Comparison of ENCODE assay signal across 8 cellular contexts in genomic region chr1:9822897-9823692, GRCh38. TPM values are rescaled to one million over a fixed set of nuclear protein-coding genes. Genes with fewer than 3 reads are reported as not detected.
A peak's percentile ranks its signal among the peaks of the same experiment; 100 is the strongest.
DNase-seq lines count a peak whose midpoint lies in the region; ATAC-seq and TF ChIP-seq lines count a peak whose summit lies in the region.

No MANE protein-coding gene starts in this region.

- intact Hi-C loops in MCF 10A (cut with micrococcal nuclease): loop anchor here (2.0 kb wide), 1 partner anchor 44 kb away; no protein-coding TSS in a partner anchor

- H3K4me2 ChIP-seq in BLaER1 treated with 17β-estradiol and CSF1 and Interleukin-3, amounts not matched to agents 10 nM and 100 nM: peak overlapping the region; percentile 76 to 99 (median 95)
- peak overlapping the region; percentile 90 for H3K4me2 ChIP-seq in GM23338

- H3K27ac Mint-ChIP-seq in GM23338 (peak overlapping the region; percentile 72; the same call in 1 of the 2 replicates), MCF 10A (ENCODE audit: low read depth, unreplicated experiment) (peak overlapping the region; percentile 71)

- H3K4me1 Mint-ChIP-seq in GM23338 (peaks cover 43% of the 10 kb centered on the region), MCF 10A (ENCODE audit: insufficient read depth, unreplicated experiment) (peaks cover 31% of the 10 kb centered on the region)

- no TSS peak for BruUV-seq in MCF 10A (replicated peaks; lab: Mats Ljungman, UMichigan)

- peak overlapping the region; percentile 24; the same call in 1 of the 2 replicates for H2AFZ ChIP-seq in GM23338

- peaks cover 51% of the 10 kb centered on the region for H3K79me2 ChIP-seq in GM23338 (replicated peaks; ENCODE audit: insufficient read depth)

- peak; percentile 10 for ATAC-seq in GM23338
- ATAC-seq in HG03439 (IDR thresholded peaks at IDR 0.05; ENCODE audit: unreplicated experiment): no peak

- no peaks in the 10 kb centered on the region for H3K9me2 ChIP-seq in GM23338 (ENCODE audit: insufficient read depth)

- peaks cover 24% of the 10 kb centered on the region; the same call in 1 of the 2 replicates for H3F3A ChIP-seq in GM23338 (replicated peaks; ENCODE audit: low read depth)

- H3K27me3 ChIP-seq in BLaER1 treated with 17β-estradiol and CSF1 and Interleukin-3, amounts not matched to agents 10 nM and 100 nM: no peaks in the 10 kb centered on the region
- peaks cover 43% of the 10 kb centered on the region for H3K27me3 ChIP-seq in GM23338 (ENCODE audit: insufficient read depth)

- peaks cover 0 to 10% (median 4%) of the 10 kb centered on the region in 11 experiments; a peak in 14 of 22 replicates for H3K36me3 ChIP-seq in BLaER1 treated with 17β-estradiol and CSF1 and Interleukin-3, amounts not matched to agents 10 nM and 100 nM
- H3K36me3 ChIP-seq in GM23338 (ENCODE audit: insufficient read depth): no peaks in the 10 kb centered on the region

- H3K4me1 ChIP-seq in BLaER1 treated with 17β-estradiol and CSF1 and Interleukin-3, amounts not matched to agents 10 nM and 100 nM: peaks cover 46 to 61% (median 50%) of the 10 kb centered on the region in 10 experiments
- peaks cover 26% of the 10 kb centered on the region for H3K4me1 ChIP-seq in GM23338 (ENCODE audit: insufficient read depth)

- POLR2A ChIA-PET in MCF 10A (lab: Yijun Ruan, JAX): interaction anchor here (0.5 to 3.7 kb wide), 14 partner anchors 12 to 384 kb away, joined by 3 to 41 read pairs (median 5); partner anchors contain the start of genes LZIC and NMNAT1

- H3K9me3 Mint-ChIP-seq in GM23338 (no peaks in the 10 kb centered on the region), MCF 10A (ENCODE audit: unreplicated experiment) (no peaks in the 10 kb centered on the region)

- H3K27me3 Mint-ChIP-seq in GM23338 (ENCODE audit: insufficient read depth, low read depth, poor library complexity) (peaks cover 22% of the 10 kb centered on the region), MCF 10A (ENCODE audit: insufficient read depth, unreplicated experiment) (no peaks in the 10 kb centered on the region)

- peak overlapping the region; percentile 49 to 91 (median 87); a peak in 21 of 22 replicates for H3K27ac ChIP-seq in BLaER1 treated with 17β-estradiol and CSF1 and Interleukin-3, amounts not matched to agents 10 nM and 100 nM
- no peak overlapping the region; the same call in 1 of the 2 replicates for H3K27ac ChIP-seq in GM23338 (ENCODE audit: low read depth)

- DNase-seq in GM23338 (ENCODE audit: low spot score): peak; percentile 56
- DNase-seq in RKO (ENCODE audit: low spot score): peak; percentile 42
- peak; percentile 27 for DNase-seq in MCF 10A (ENCODE audit: unreplicated experiment)
- DNase-seq in kidney tubule cell (ENCODE audit: low spot score): peak; percentile 44
- DNase-seq in stimulated activated CD4-positive, alpha-beta T cell treated with anti-CD3 and anti-CD28 coated beads, Interleukin-4, amount 100 ng/mL, for 1 hour: peak; percentile 32
- DNase-seq in H4 (ENCODE audit: low spot score): no peak

- CTCF ChIA-PET in MCF 10A (lab: Yijun Ruan, JAX): interaction anchor here (0.6 to 2.7 kb wide), 3 partner anchors 38 to 460 kb away, joined by 3 to 12 read pairs (median 4); no protein-coding TSS in a partner anchor

- TF ChIP-seq CTCF in GM23338 (conservative IDR thresholded peaks at IDR 0.05; ENCODE audit: low read depth in 2 of 2): no peak
- TF ChIP-seq CTCF in MCF 10A (IDR thresholded peaks at IDR 0.05; ENCODE audit: unreplicated experiment): no peak

- H3K4me3 ChIP-seq in BLaER1 treated with 17β-estradiol and CSF1 and Interleukin-3, amounts not matched to agents 10 nM and 100 nM: peak overlapping the region; percentile 92 to 100 (median 99)
- H3K4me3 ChIP-seq in GM23338: peak overlapping the region; percentile 70

- peaks cover 5 to 38% (median 33%) of the 10 kb centered on the region in 11 experiments; a peak in 19 of 22 replicates for H4K20me1 ChIP-seq in BLaER1 treated with 17β-estradiol and CSF1 and Interleukin-3, amounts not matched to agents 10 nM and 100 nM
- H4K20me1 ChIP-seq in GM23338 (replicated peaks; ENCODE audit: insufficient read depth): peaks cover 31% of the 10 kb centered on the region

- H3K36me3 Mint-ChIP-seq in GM23338 (ENCODE audit: low read depth): peaks cover 4% of the 10 kb centered on the region; the same call in 1 of the 3 replicates
- peaks cover 8% of the 10 kb centered on the region for H3K36me3 Mint-ChIP-seq in MCF 10A (ENCODE audit: insufficient read depth, unreplicated experiment)

- peak overlapping the region; percentile 83 to 95 (median 93) for H3K9ac ChIP-seq in BLaER1 treated with 17β-estradiol and CSF1 and Interleukin-3, amounts not matched to agents 10 nM and 100 nM

- peaks cover 0 to 5% (median 3%) of the 10 kb centered on the region in 11 experiments; a peak in 11 of 22 replicates for H3K9me3 ChIP-seq in BLaER1 treated with 17β-estradiol and CSF1 and Interleukin-3, amounts not matched to agents 10 nM and 100 nM (replicated peaks in 1 of 11)

- H3K4me3 Mint-ChIP-seq in GM23338: peak overlapping the region; percentile 96
- H3K4me3 Mint-ChIP-seq in MCF 10A (ENCODE audit: unreplicated experiment): peak overlapping the region; percentile 91

TF ChIP-seq in GM23338, 12 proteins besides CTCF, POLR2A, EP300 and RAD21 (continues in another document):
- TF ChIP-seq CREB1 (CRISPR knock-in tag; IDR thresholded peaks at IDR 0.05; ENCODE audit: low read depth) (no peak), EZH2phosphoT487 (IDR thresholded peaks at IDR 0.05; ENCODE audit: unreplicated experiment) (no peak), ETS1 (IDR thresholded peaks at IDR 0.05) (no peak), ZNF462 (CRISPR knock-in tag; IDR thresholded peaks at IDR 0.05) (no peak)

RNA-seq across cellular contexts. Expression of gene CLSTN1, which starts 0.7 kb away (rescaled TPM):
- total RNA-seq in GM23338 (2014; rRNA removed; shearing (Covaris generic)): 56.4 and 66.2 TPM in 2 replicates
- 38.5 and 41.7 TPM in 2 replicates for polyA plus RNA-seq in GM23338 (2016; fragmentation: Nextera tagmentation; extraction: Ambion mirVana)
- total RNA-seq in MCF 10A (2022): 98.5 and 106 TPM in 2 replicates
- 31.0 and 35.3 TPM in 2 replicates for total RNA-seq in H4 (2014; rRNA removed; shearing (Covaris generic))
